17 cellular contexts compared by ENCODE assay signal in genomic region chr4:151950993-151951726, GRCh38.
DNase-seq lines count a peak whose midpoint lies in the region; ATAC-seq and TF ChIP-seq lines count a peak whose summit lies in the region.
"Had no signal": no experiment of that assay in that cellular context is flagged by ENCODE, and none has a peak within 500 bp of the region (broad histone marks: within the 10 kb centered on the region; RNA-seq: fewer than 3 reads in every experiment).

No MANE protein-coding gene starts in this region.

- no peak for TF ChIP-seq CTCF in gastrocnemius medialis (IDR thresholded peaks at IDR 0.05 in 4 of 5, conservative IDR thresholded peaks at IDR 0.05 in 1 of 5)

- intact Hi-C loops in gastrocnemius medialis (cut with DNase I; ENCODE audit: low total_unique reads): no loop called here

- H3K4me1 ChIP-seq in gastrocnemius medialis: peaks cover 9 to 19% of the 10 kb centered on the region in 2 donors
- H3K4me1 ChIP-seq: SJSA1 had no signal

- no peaks in the 10 kb centered on the region for H3K27me3 ChIP-seq in gastrocnemius medialis
- H3K27me3 ChIP-seq: SJSA1 had no signal

- H3K4me3 ChIP-seq in gastrocnemius medialis: no peak overlapping the region
- H3K4me3 ChIP-seq: SJSA1 had no signal

- ATAC-seq in gastrocnemius medialis (peak in 1 of 2 donors; percentile 76), GM21423 (IDR thresholded peaks at IDR 0.05; ENCODE audit: unreplicated experiment) (no peak)

- in situ Hi-C loops in gastrocnemius medialis (cut with MboI; ENCODE audit: low sequenced_read_pairs in 4 of 4): no loop called here

- H3K27ac ChIP-seq in angular gyrus (ENCODE audit: low read depth, low read length) (peak overlapping the region; percentile 32), gastrocnemius medialis (peak overlapping the region; percentile 34 to 83 (median 54))
- H3K27ac ChIP-seq: 22Rv1, C4-2B, SJSA1 had no signal

- no peaks in the 10 kb centered on the region for H3K9me3 ChIP-seq in gastrocnemius medialis

- DNase-seq in AG08395 (ENCODE audit: low spot score) (peak; percentile 22), inferior parietal cortex (ENCODE audit: extremely low spot score) (peak; percentile 49), gastrocnemius medialis (no peak), NCI-H524 (lab: John Stamatoyannopoulos, UW) (no peak)
- DNase-seq in stimulated activated naive CD4-positive, alpha-beta T cell (lab: John Stamatoyannopoulos, UW): no peak
- no peak for DNase-seq in stimulated activated CD4-positive, alpha-beta T cell treated with anti-CD3 and anti-CD28 coated beads, Interleukin-15, amount 100 ng/mL, for 24 hours
- DNase-seq: COR-L47, DMS153, NCI-H1436 treated with DMSO at 0.1 percent for 48 hours, NCI-H2081 treated with DMSO at 0.1 percent for 48 hours, NCI-H524 treated with DMSO at 0.1 percent for 48 hours, RPMI8226 had no signal

- TF ChIP-seq POLR2A in gastrocnemius medialis (IDR thresholded peaks at IDR 0.05): no peak

- H3K36me3 ChIP-seq in gastrocnemius medialis: no peaks in the 10 kb centered on the region
- H3K36me3 ChIP-seq: SJSA1 had no signal

Comparison
In these comparisons a context has a peak if more than half of its experiments do, and no peak if none do; other contexts are left out.
1. DNase-seq: peak in AG08395 (single experiment) and inferior parietal cortex (single experiment); none in gastrocnemius medialis (0 of 2), stimulated activated naive CD4-positive, alpha-beta T cell (0 of 6), stimulated activated CD4-positive, alpha-beta T cell treated with anti-CD3 and anti-CD28 coated beads, Interleukin-15, amount 100 ng/mL, for 24 hours (single experiment) and NCI-H524 (0 of 2).